In the genomic region with DNA sequence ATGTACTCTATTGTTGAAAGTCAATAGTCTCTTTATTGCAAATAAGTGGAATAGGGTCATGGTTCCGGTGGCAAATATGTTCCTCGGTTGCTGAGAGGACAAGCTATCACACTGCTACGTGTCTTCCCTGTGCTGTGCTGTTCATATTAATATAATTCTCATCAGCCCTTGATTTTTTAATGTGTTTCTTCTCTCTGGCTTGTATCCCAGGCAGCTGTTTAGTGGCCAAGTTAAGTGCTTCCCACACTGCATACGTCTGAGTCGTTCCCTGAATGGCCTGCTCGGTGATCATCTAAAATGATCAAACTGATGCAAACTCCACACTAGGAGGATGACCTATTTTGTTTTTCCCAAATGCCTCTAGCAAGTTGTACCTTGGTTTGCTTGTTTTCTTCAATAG, we compare ENCODE assay signal across 18 cellular contexts.
DNase-seq lines count a peak whose midpoint lies in the region; TF ChIP-seq lines count a peak whose summit lies in the region.
"Had no signal": no experiment of that assay in that cellular context is flagged by ENCODE, and none has a peak within 500 bp of the region (broad histone marks: within the 10 kb centered on the region; RNA-seq: fewer than 3 reads in every experiment).

No MANE protein-coding gene starts in this region.

- no peak overlapping the region for H3K4me3 ChIP-seq in fibroblast of mammary gland (ENCODE audit: control insufficient read depth, low read depth, low read length)
- H3K4me3 ChIP-seq: BLaER1 treated with 17β-estradiol and CSF1 and Interleukin-3, amounts not matched to agents 10 nM and 100 nM; Peyer's patch; SJCRH30 had no signal

- TF ChIP-seq CTCF in fibroblast of mammary gland (conservative IDR thresholded peaks at IDR 0.05; ENCODE audit: control insufficient read depth, insufficient read depth, low read depth, low read length) = no peak

- DNase-seq in NCI-H1417 (lab: John Stamatoyannopoulos, UW) = peak in 2 of 3 experiments; percentile 26 to 48
- no peak for DNase-seq in NCI-H1417 treated with DMSO at 0.1 percent for 48 hours (lab: John Stamatoyannopoulos, UW)
- peak; percentile 83 for DNase-seq in NCI-H1092 treated with DMSO at 0.1 percent for 48 hours (lab: John Stamatoyannopoulos, UW)
- peak; percentile 42 for DNase-seq in fibroblast of mammary gland (ENCODE audit: low read depth)
- DNase-seq in myocyte (ENCODE audit: low read depth) = peak; percentile 71
- DNase-seq in stimulated activated CD4-positive, alpha-beta T cell treated with anti-CD3 and anti-CD28 coated beads, Interleukin-12 subunit alpha, Interleukin-12 subunit beta, amount 100 ng/mL, for 4 hours = no peak
- DNase-seq in hippocampal formation (lab: John Stamatoyannopoulos, UW) = no peak
- no peak for DNase-seq in NOMO-1 (lab: John Stamatoyannopoulos, UW; ENCODE audit: unreplicated experiment in 2 of 2)
- DNase-seq: DMS 273 treated with DMSO at 0.1 percent for 48 hours, GOT3, MM.1S, NCI-H1436 treated with DMSO at 0.1 percent for 48 hours, NCI-H2081, NCI-H226, NCI-H526 treated with DMSO at 0.1 percent for 48 hours, Peyer's patch, SJCRH30 had no signal

Comparison
In these comparisons a context has a peak if more than half of its experiments do, and no peak if none do; other contexts are left out.
1. DNase-seq: peak in NCI-H1417 (2 of 3), NCI-H1092 treated with DMSO at 0.1 percent for 48 hours (single experiment), fibroblast of mammary gland (single experiment) and myocyte (single experiment); none in NCI-H1417 treated with DMSO at 0.1 percent for 48 hours (single experiment), stimulated activated CD4-positive, alpha-beta T cell treated with anti-CD3 and anti-CD28 coated beads, Interleukin-12 subunit alpha, Interleukin-12 subunit beta, amount 100 ng/mL, for 4 hours (single experiment), hippocampal formation (0 of 2) and NOMO-1 (0 of 2).